9 cellular contexts compared by ENCODE assay signal in the genomic region with DNA sequence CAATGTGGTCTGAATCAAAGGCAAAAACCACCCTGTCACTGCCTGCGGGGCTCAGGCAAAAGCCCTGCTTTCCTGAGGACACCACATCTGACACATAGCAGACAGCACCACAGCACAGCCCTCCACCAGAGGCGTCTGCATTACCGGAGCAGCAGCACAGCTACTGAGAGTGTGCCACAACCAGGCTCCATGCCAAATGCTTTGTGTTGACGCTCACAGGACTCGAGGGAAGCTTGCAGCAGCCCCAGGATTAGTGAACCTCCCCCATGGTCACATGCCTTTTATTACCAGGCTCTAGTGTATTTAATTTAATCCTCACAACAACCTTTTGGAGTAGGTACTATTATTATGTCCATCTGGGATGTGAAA. TPM values are rescaled to one million over a fixed set of nuclear protein-coding genes. Genes with fewer than 3 reads are reported as not detected.
DNase-seq lines count a peak whose midpoint lies in the region; ATAC-seq and TF ChIP-seq lines count a peak whose summit lies in the region.
"Had no signal": no experiment of that assay in that cellular context is flagged by ENCODE, and none has a peak within 500 bp of the region (broad histone marks: within the 10 kb centered on the region; RNA-seq: fewer than 3 reads in every experiment).

No MANE protein-coding gene starts in this region.

- CTCF ChIA-PET in activated CD8-positive, alpha-beta memory T cell treated with anti-CD3 and anti-CD28 coated beads, Interleukin-2, amount 10 ng/mL, durations not matched to agents 7 days and 5 days (lab: Charles Lee) = interaction anchor here (0.6 to 3.8 kb wide), 6 partner anchors 8 to 911 kb away, joined by 3 to 23 read pairs (median 4); no protein-coding TSS in a partner anchor
- CTCF ChIA-PET in T-cell (lab: Charles Lee) = no interaction called here

- peak overlapping the region; percentile 84 for H3K27ac Mint-ChIP-seq in activated CD8-positive, alpha-beta memory T cell treated with anti-CD3 and anti-CD28 coated beads, Interleukin-2, amount 10 ng/mL, durations not matched to agents 7 days and 5 days
- no peak overlapping the region for H3K27ac Mint-ChIP-seq in T-cell
- H3K27ac Mint-ChIP-seq in stimulated activated naive CD8-positive, alpha-beta T cell treated with anti-CD3 and anti-CD28 coated beads, Interleukin-15, Interleukin-2, amounts not matched to agents 100 ng/mL and 50 ng/mL, for 24 hours = peak overlapping the region; percentile 53

- H3K4me3 ChIP-seq in esophagus squamous epithelium = no peak overlapping the region
- H3K4me3 ChIP-seq: adrenal gland had no signal

- TF ChIP-seq CTCF in esophagus squamous epithelium (IDR thresholded peaks at IDR 0.05) = no peak

- H3K9me3 Mint-ChIP-seq in activated CD8-positive, alpha-beta memory T cell treated with anti-CD3 and anti-CD28 coated beads, Interleukin-2, amount 10 ng/mL, durations not matched to agents 7 days and 5 days (ENCODE audit: low read depth) = no peaks in the 10 kb centered on the region
- no peaks in the 10 kb centered on the region for H3K9me3 Mint-ChIP-seq in T-cell
- H3K9me3 Mint-ChIP-seq in stimulated activated naive CD8-positive, alpha-beta T cell treated with anti-CD3 and anti-CD28 coated beads, Interleukin-15, Interleukin-2, amounts not matched to agents 100 ng/mL and 50 ng/mL, for 24 hours = no peaks in the 10 kb centered on the region

- 57 to 59% methylated on average over 2 to 5 of the region's 5 CpGs for WGBS in esophagus squamous epithelium, 2 donors

- intact Hi-C loops in Right ventricle myocardium superior (cut with DNase I) (loop anchor here (10.0 kb wide), 1 partner anchor 102 kb away; no protein-coding TSS in a partner anchor), esophagus squamous epithelium (cut with DNase I) (no loop called here)

- H3K27me3 ChIP-seq in esophagus squamous epithelium = no peaks in the 10 kb centered on the region
- H3K27me3 ChIP-seq: adrenal gland had no signal

- peak overlapping the region in 1 of 4 donors; percentile 4 for H3K27ac ChIP-seq in esophagus squamous epithelium

- ATAC-seq in activated CD8-positive, alpha-beta memory T cell treated with anti-CD3 and anti-CD28 coated beads, Interleukin-2, amount 10 ng/mL, durations not matched to agents 7 days and 5 days = peak; percentile 76
- peak; percentile 57 to 99 (median 78) for ATAC-seq in T-cell (replicated peaks in 1 of 4)
- ATAC-seq in Right ventricle myocardium superior (ENCODE audit: poor library complexity) = peak; percentile 62
- ATAC-seq in HG02970 (IDR thresholded peaks at IDR 0.05; ENCODE audit: low FRiP score, unreplicated experiment) = no peak
- no peak for ATAC-seq in GM19463 (IDR thresholded peaks at IDR 0.05; ENCODE audit: unreplicated experiment)

- no peak overlapping the region for H3K4me3 Mint-ChIP-seq in activated CD8-positive, alpha-beta memory T cell treated with anti-CD3 and anti-CD28 coated beads, Interleukin-2, amount 10 ng/mL, durations not matched to agents 7 days and 5 days
- H3K4me3 Mint-ChIP-seq in T-cell = no peak overlapping the region
- no peak overlapping the region for H3K4me3 Mint-ChIP-seq in stimulated activated naive CD8-positive, alpha-beta T cell treated with anti-CD3 and anti-CD28 coated beads, Interleukin-15, Interleukin-2, amounts not matched to agents 100 ng/mL and 50 ng/mL, for 24 hours

- DNase-seq in activated CD8-positive, alpha-beta memory T cell treated with anti-CD3 and anti-CD28 coated beads, Interleukin-2, amount 10 ng/mL, durations not matched to agents 7 days and 5 days = peak; percentile 78
- DNase-seq in activated CD8-positive, alpha-beta memory T cell treated with anti-CD3 and anti-CD28 coated beads, Interleukin-2, amount 50 U/mL, for 48 hours = no peak
- DNase-seq in T-cell (peak in 32 of 34 experiments; percentile 14 to 73 (median 38)), Right ventricle myocardium superior (peak; percentile 67), esophagus squamous epithelium (lab: John Stamatoyannopoulos, UW) (no peak)

- peaks cover 0 to 13% (median 0%) of the 10 kb centered on the region in 3 donors for H3K4me1 ChIP-seq in esophagus squamous epithelium
- H3K4me1 ChIP-seq: adrenal gland had no signal

- no peaks in the 10 kb centered on the region for H3K27me3 Mint-ChIP-seq in activated CD8-positive, alpha-beta memory T cell treated with anti-CD3 and anti-CD28 coated beads, Interleukin-2, amount 10 ng/mL, durations not matched to agents 7 days and 5 days
- no peaks in the 10 kb centered on the region for H3K27me3 Mint-ChIP-seq in T-cell
- no peaks in the 10 kb centered on the region for H3K27me3 Mint-ChIP-seq in stimulated activated naive CD8-positive, alpha-beta T cell treated with anti-CD3 and anti-CD28 coated beads, Interleukin-15, Interleukin-2, amounts not matched to agents 100 ng/mL and 50 ng/mL, for 24 hours

- H3K4me1 Mint-ChIP-seq in activated CD8-positive, alpha-beta memory T cell treated with anti-CD3 and anti-CD28 coated beads, Interleukin-2, amount 10 ng/mL, durations not matched to agents 7 days and 5 days = peaks cover 28% of the 10 kb centered on the region
- H3K4me1 Mint-ChIP-seq in T-cell = peaks cover 0 to 17% (median 13%) of the 10 kb centered on the region in 3 donors
- H3K4me1 Mint-ChIP-seq in stimulated activated naive CD8-positive, alpha-beta T cell treated with anti-CD3 and anti-CD28 coated beads, Interleukin-15, Interleukin-2, amounts not matched to agents 100 ng/mL and 50 ng/mL, for 24 hours (ENCODE audit: low read depth) = peaks cover 20% of the 10 kb centered on the region

- TF ChIP-seq POLR2A in esophagus squamous epithelium (IDR thresholded peaks at IDR 0.05) = no peak

- peaks cover 0 to 62% (median 0%) of the 10 kb centered on the region in 3 donors for H3K36me3 ChIP-seq in esophagus squamous epithelium

- POLR2A ChIA-PET in T-cell (lab: Charles Lee) = interaction anchor here in 1 of 2 donors (0.6 kb wide), 1 partner anchor 38 kb away, joined by 3 read pairs; no protein-coding TSS in a partner anchor

- peaks cover 3% of the 10 kb centered on the region for H3K36me3 Mint-ChIP-seq in activated CD8-positive, alpha-beta memory T cell treated with anti-CD3 and anti-CD28 coated beads, Interleukin-2, amount 10 ng/mL, durations not matched to agents 7 days and 5 days
- H3K36me3 Mint-ChIP-seq in T-cell = peaks cover 32% of the 10 kb centered on the region
- peaks cover 14% of the 10 kb centered on the region for H3K36me3 Mint-ChIP-seq in stimulated activated naive CD8-positive, alpha-beta T cell treated with anti-CD3 and anti-CD28 coated beads, Interleukin-15, Interleukin-2, amounts not matched to agents 100 ng/mL and 50 ng/mL, for 24 hours (ENCODE audit: low read depth)

- H3K9me3 ChIP-seq in esophagus squamous epithelium = no peaks in the 10 kb centered on the region
- H3K9me3 ChIP-seq: adrenal gland had no signal

RNA-seq across cellular contexts. Expression of gene ATPAF2, which starts 12.6 kb away (rescaled TPM):
- 10 to 100 TPM; 32.1 to 33.4 TPM for total RNA-seq in activated CD8-positive, alpha-beta memory T cell treated with anti-CD3 and anti-CD28 coated beads, Interleukin-2, amount 10 ng/mL, durations not matched to agents 7 days and 5 days
- 10 to 100 TPM; 23.6 to 32.9 (median 27.7) TPM for total RNA-seq in T-cell
- 34.1 TPM for total RNA-seq in Right ventricle myocardium superior
- total RNA-seq in esophagus squamous epithelium = 10 to 100 TPM; 15.8 to 26.9 (median 20.7) TPM

RNA-seq across cellular contexts. Expression of gene GID4, which starts 12.8 kb away (rescaled TPM):
- 10 to 100 TPM in 1 of 2 experiments, 1 to 10 TPM in 1; 8.7 to 11.0 TPM for total RNA-seq in activated CD8-positive, alpha-beta memory T cell treated with anti-CD3 and anti-CD28 coated beads, Interleukin-2, amount 10 ng/mL, durations not matched to agents 7 days and 5 days
- total RNA-seq in T-cell (10 to 100 TPM in 2 of 5 donors, 1 to 10 TPM in 3; 7.9 to 12.3 (median 10.0) TPM), Right ventricle myocardium superior (18.9 TPM), esophagus squamous epithelium (10 to 100 TPM in 2 of 4 donors, 1 to 10 TPM in 2; 7.5 to 18.1 (median 11.6) TPM)

RNA-seq across cellular contexts. Expression of gene DRC3, which starts 53.7 kb away (rescaled TPM):
- total RNA-seq in activated CD8-positive, alpha-beta memory T cell treated with anti-CD3 and anti-CD28 coated beads, Interleukin-2, amount 10 ng/mL, durations not matched to agents 7 days and 5 days = not detected
- total RNA-seq in T-cell = under 1 TPM in 3 of 5 donors, not detected in 2; 0.32 to 0.58 (median 0.53) TPM
- 1.4 TPM for total RNA-seq in Right ventricle myocardium superior
- 1 to 10 TPM in 2 of 4 donors, under 1 TPM in 2; 0.11 to 2.5 (median 1.3) TPM for total RNA-seq in esophagus squamous epithelium

RNA-seq across cellular contexts. Expression of gene TOM1L2, which starts 54.2 kb away (rescaled TPM):
- total RNA-seq in activated CD8-positive, alpha-beta memory T cell treated with anti-CD3 and anti-CD28 coated beads, Interleukin-2, amount 10 ng/mL, durations not matched to agents 7 days and 5 days = 10 to 100 TPM; 19.8 to 33.0 TPM
- 10 to 100 TPM; 57.5 to 71.5 (median 61.9) TPM for total RNA-seq in T-cell
- 253 TPM for total RNA-seq in Right ventricle myocardium superior
- 100 to 1,000 TPM in 1 of 4 donors, 10 to 100 TPM in 3; 55.5 to 118 (median 73.3) TPM for total RNA-seq in esophagus squamous epithelium

Comparison
In these comparisons a context has a peak if more than half of its experiments do, and no peak if none do; other contexts are left out.
1. DNase-seq: peak in activated CD8-positive, alpha-beta memory T cell treated with anti-CD3 and anti-CD28 coated beads, Interleukin-2, amount 10 ng/mL, durations not matched to agents 7 days and 5 days (single experiment), T-cell (32 of 34) and Right ventricle myocardium superior (single experiment); none in activated CD8-positive, alpha-beta memory T cell treated with anti-CD3 and anti-CD28 coated beads, Interleukin-2, amount 50 U/mL, for 48 hours (single experiment) and esophagus squamous epithelium (single experiment).
2. ATAC-seq: peak in activated CD8-positive, alpha-beta memory T cell treated with anti-CD3 and anti-CD28 coated beads, Interleukin-2, amount 10 ng/mL, durations not matched to agents 7 days and 5 days (single experiment), T-cell (4 of 4) and Right ventricle myocardium superior (single experiment); none in HG02970 (single experiment) and GM19463 (single experiment).
3. H3K27ac Mint-ChIP-seq: peak in activated CD8-positive, alpha-beta memory T cell treated with anti-CD3 and anti-CD28 coated beads, Interleukin-2, amount 10 ng/mL, durations not matched to agents 7 days and 5 days (single experiment) and stimulated activated naive CD8-positive, alpha-beta T cell treated with anti-CD3 and anti-CD28 coated beads, Interleukin-15, Interleukin-2, amounts not matched to agents 100 ng/mL and 50 ng/mL, for 24 hours (single experiment); none in T-cell (0 of 2).